20 cellular contexts compared by ENCODE assay signal in the genomic region with DNA sequence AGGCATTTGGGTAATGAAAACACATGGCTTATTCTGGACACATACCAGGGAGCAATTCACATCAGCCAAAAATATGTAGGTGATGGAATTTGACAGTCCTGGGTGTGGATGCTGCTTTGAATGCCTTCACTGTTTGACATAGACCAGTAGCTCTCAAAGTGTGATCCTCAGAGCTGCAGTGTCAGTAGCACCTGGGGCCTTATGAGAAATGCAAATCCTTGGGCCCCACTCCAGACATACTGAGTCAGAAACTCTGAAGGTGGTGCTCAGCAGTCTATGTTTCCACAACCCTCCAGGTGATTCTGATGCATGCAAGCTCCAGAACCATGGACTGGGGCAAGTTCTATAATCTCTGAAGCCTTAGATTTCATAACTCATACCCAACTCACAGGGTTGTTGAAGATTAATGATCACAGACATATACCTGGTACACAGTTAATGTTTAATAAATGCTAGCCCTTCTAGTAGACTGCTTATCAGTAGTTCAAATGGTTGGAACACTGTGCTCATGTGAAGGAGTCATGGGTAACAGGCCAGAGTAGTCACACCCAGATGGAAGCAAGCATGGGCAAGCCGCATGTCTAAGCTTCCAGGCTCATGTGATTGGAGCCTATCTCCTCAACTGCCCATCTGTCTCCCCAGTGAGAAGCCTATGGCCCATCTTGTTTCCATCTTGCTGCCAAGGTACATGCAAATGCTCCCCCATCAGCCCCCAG.
"Had no signal": no experiment of that assay in that cellular context is flagged by ENCODE, and none has a peak within 500 bp of the region (broad histone marks: within the 10 kb centered on the region; RNA-seq: fewer than 3 reads in every experiment).

No MANE protein-coding gene starts in this region.

- H3K36me3 ChIP-seq: lower lobe of right lung had no signal

- H3K4me1 ChIP-seq: lower lobe of right lung had no signal

- H3K27ac ChIP-seq: lower lobe of right lung had no signal

- H3K4me3 ChIP-seq: dorsolateral prefrontal cortex, lower lobe of right lung had no signal

- H3K9me3 ChIP-seq: lower lobe of right lung had no signal

- FAIRE-seq: urothelium cell line had no signal

- DNase-seq: activated CD4-positive, alpha-beta memory T cell treated with anti-CD3 and anti-CD28 coated beads, Interleukin-2, amount 10 ng/mL, durations not matched to agents 7 days and 5 days; activated CD4-positive, alpha-beta T cell treated with anti-CD3 and anti-CD28 coated beads for 48 hours; activated CD4-positive, CD25-positive, alpha-beta regulatory T cell; activated CD8-positive, alpha-beta memory T cell treated with anti-CD3 and anti-CD28 coated beads, Interleukin-2, amount 10 ng/mL, durations not matched to agents 7 days and 5 days; activated naive CD4-positive, alpha-beta T cell treated with Interleukin-2 at 50 U/mL for 16 hours; activated naive CD8-positive, alpha-beta T cell treated with anti-CD3 and anti-CD28 coated beads, Interleukin-2, amount 10 ng/mL, durations not matched to agents 7 days and 5 days; activated T-cell treated with anti-CD3 and anti-CD28 coated beads, Interleukin-2, amount 50 U/mL, for 1 hour; amygdala; caudate nucleus; dorsolateral prefrontal cortex; left colon; lower lobe of right lung; stimulated activated CD4-positive, alpha-beta T cell treated with anti-CD3 and anti-CD28 coated beads, Interleukin-4, amount 100 ng/mL, for 24 hours; T-helper 1 cell; T-helper 9 cell had no signal

- ATAC-seq: activated CD8-positive, alpha-beta memory T cell treated with anti-CD3 and anti-CD28 coated beads, Interleukin-2, amount 10 ng/mL, durations not matched to agents 7 days and 5 days; activated T-helper 17 cell treated with anti-CD3 and anti-CD28 coated beads, Interleukin-2, amount 50 U/mL, for 72 hours; left colon; lower lobe of right lung; natural killer cell treated with Interleukin-12 subunit alpha and Interleukin-12 subunit beta and Interleukin-15 and Interleukin-18, amount 100 ng/mL, for 72 hours; sciatic nerve; stimulated activated effector memory CD8-positive, alpha-beta T cell treated with anti-CD3 and anti-CD28 coated beads, Interleukin-12 subunit alpha, Interleukin-12 subunit beta, amount 100 ng/mL, for 72 hours had no signal

- H3K27me3 ChIP-seq: dorsolateral prefrontal cortex had no signal
